14 cellular contexts compared by ENCODE assay signal in the genomic region with DNA sequence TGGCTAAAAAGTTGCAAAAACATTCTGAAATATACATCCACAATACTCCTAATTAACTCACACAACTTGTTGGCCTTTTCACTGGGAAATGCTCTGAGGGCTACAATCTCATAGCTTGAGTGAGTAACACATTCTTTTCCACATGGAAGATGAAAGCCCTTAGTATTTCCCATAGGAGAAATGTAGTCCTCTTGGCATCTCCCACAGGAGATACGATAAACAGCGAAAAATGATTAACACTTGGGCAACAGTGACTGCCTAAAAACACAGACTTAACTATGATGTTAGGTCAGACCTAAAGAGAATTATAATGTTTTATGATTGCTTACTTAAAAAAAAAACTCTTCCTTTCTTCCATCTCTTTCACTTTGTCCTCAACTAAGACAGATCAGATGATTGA. TPM values are rescaled to one million over a fixed set of nuclear protein-coding genes. Genes with fewer than 3 reads are reported as not detected.
DNase-seq lines count a peak whose midpoint lies in the region; ATAC-seq and TF ChIP-seq lines count a peak whose summit lies in the region.
"Had no signal": no experiment of that assay in that cellular context is flagged by ENCODE, and none has a peak within 500 bp of the region (broad histone marks: within the 10 kb centered on the region; RNA-seq: fewer than 3 reads in every experiment).

No MANE protein-coding gene starts in this region.

- no peaks in the 10 kb centered on the region for H3K36me3 ChIP-seq in heart left ventricle
- peaks cover 0 to 3% of the 10 kb centered on the region in 2 donors for H3K36me3 ChIP-seq in psoas muscle (ENCODE audit: insufficient read depth in 1 of 2, low read depth in 1 of 2)

- peaks cover 0 to 26% (median 0%) of the 10 kb centered on the region in 12 donors for H3K4me1 ChIP-seq in heart left ventricle
- H3K4me1 ChIP-seq in psoas muscle = peaks cover 48% of the 10 kb centered on the region

- H3K9me3 ChIP-seq in heart left ventricle (no peaks in the 10 kb centered on the region), psoas muscle (no peaks in the 10 kb centered on the region)
- H3K9me3 ChIP-seq: Caco-2 had no signal

- no peak for ATAC-seq in heart left ventricle
- ATAC-seq in psoas muscle = no peak
- ATAC-seq in HG03432 (IDR thresholded peaks at IDR 0.05; ENCODE audit: unreplicated experiment) = no peak
- ATAC-seq: CD8-positive, alpha-beta T cell; HCT116 had no signal

- in situ Hi-C loops in GM13977 (cut with MboI; ENCODE audit: low pct_unique_long_range_greater_than_20kb, low sequenced_read_pairs, unreplicated experiment) = no loop called here

- H3K27ac ChIP-seq in heart left ventricle = peak overlapping the region in 8 of 12 donors; percentile 18 to 56 (median 46)
- H3K27ac ChIP-seq in psoas muscle = peak overlapping the region; percentile 71
- H3K27ac ChIP-seq: 22Rv1 had no signal

- no peak for TF ChIP-seq POLR2A in heart left ventricle (IDR thresholded peaks at IDR 0.05)

- WGBS in heart left ventricle, 4 donors = 45 to 65% (median 51%) methylated on average over 2 of the region's 2 CpGs
- 56 to 92% (median 60%) methylated on average over 2 of the region's 2 CpGs for WGBS in psoas muscle, 3 donors

- no peak overlapping the region for H3K4me3 ChIP-seq in heart left ventricle
- H3K4me3 ChIP-seq in psoas muscle = peak overlapping the region; percentile 30

- DNase-seq in heart left ventricle (no peak), cardiac septum (ENCODE audit: low spot score) (no peak), NCI-H226 (peak; percentile 74), fibroblast of peridontal ligament (ENCODE audit: extremely low read depth) (peak; percentile 37), psoas muscle (no peak), GM13977 (ENCODE audit: low spot score) (no peak), ecto neural progenitor cell (ENCODE audit: low spot score) (no peak)
- DNase-seq: Caco-2; CD8-positive, alpha-beta T cell; DND-41; GF-D8 had no signal

- intact Hi-C loops in heart left ventricle (cut with DNase I) = no loop called here
- intact Hi-C loops in cardiac septum (cut with DNase I) = no loop called here
- intact Hi-C loops in psoas muscle (cut with DNase I) = loop anchor here (10.0 kb wide), 1 partner anchor 1137 kb away; the partner anchor contains the start of gene FOXC1 (in 2 of the 2)

- TF ChIP-seq CTCF in heart left ventricle (IDR thresholded peaks at IDR 0.05) (no peak), psoas muscle (IDR thresholded peaks at IDR 0.05) (no peak), GM13977 (IDR thresholded peaks at IDR 0.05; ENCODE audit: extremely low read depth, insufficient read depth, missing control alignments) (no peak)

- H3K27me3 ChIP-seq in heart left ventricle (no peaks in the 10 kb centered on the region), psoas muscle (ENCODE audit: insufficient read depth in 3 of 3, low read length in 2 of 3) (no peaks in the 10 kb centered on the region)

RNA-seq across cellular contexts. Expression of gene MYLK4, which starts 9.0 kb away (rescaled TPM):
- total RNA-seq in heart left ventricle = 1 to 10 TPM in 3 of 9 donors, under 1 TPM in 6; 0.28 to 1.6 (median 0.80) TPM
- polyA plus RNA-seq in heart left ventricle = under 1 TPM; 0.14 to 0.38 TPM
- 0.51 TPM for total RNA-seq in cardiac septum
- total RNA-seq in psoas muscle = 10 to 100 TPM in 1 of 4 donors, 1 to 10 TPM in 3; 1.2 to 23.4 (median 2.2) TPM
- polyA plus RNA-seq in psoas muscle = 100 to 1,000 TPM in 1 of 3 donors, 10 to 100 TPM in 1, under 1 TPM in 1; 0.09 to 143 (median 30.0) TPM

RNA-seq across cellular contexts. Expression of gene WRNIP1, which starts 23.4 kb away (rescaled TPM):
- total RNA-seq in heart left ventricle = 10 to 100 TPM; 32.1 to 64.1 (median 34.7) TPM
- polyA plus RNA-seq in heart left ventricle = 10 to 100 TPM; 32.7 to 39.0 TPM
- 35.2 TPM for total RNA-seq in cardiac septum
- 10 to 100 TPM; 26.5 to 53.3 (median 41.3) TPM for total RNA-seq in psoas muscle
- polyA plus RNA-seq in psoas muscle = 10 to 100 TPM; 38.0 to 73.9 (median 56.4) TPM

Comparison
In these comparisons a context has a peak if more than half of its experiments do, and no peak if none do; other contexts are left out.
1. DNase-seq: peak in NCI-H226 (single experiment) and fibroblast of peridontal ligament (single experiment); none in heart left ventricle (0 of 5), cardiac septum (single experiment), psoas muscle (0 of 2), GM13977 (single experiment) and ecto neural progenitor cell (single experiment).
2. intact Hi-C loops: an anchor here in psoas muscle (10.0 kb wide); none called in heart left ventricle and cardiac septum.